Comparison of ENCODE assay signal across 8 cellular contexts in the genomic region with DNA sequence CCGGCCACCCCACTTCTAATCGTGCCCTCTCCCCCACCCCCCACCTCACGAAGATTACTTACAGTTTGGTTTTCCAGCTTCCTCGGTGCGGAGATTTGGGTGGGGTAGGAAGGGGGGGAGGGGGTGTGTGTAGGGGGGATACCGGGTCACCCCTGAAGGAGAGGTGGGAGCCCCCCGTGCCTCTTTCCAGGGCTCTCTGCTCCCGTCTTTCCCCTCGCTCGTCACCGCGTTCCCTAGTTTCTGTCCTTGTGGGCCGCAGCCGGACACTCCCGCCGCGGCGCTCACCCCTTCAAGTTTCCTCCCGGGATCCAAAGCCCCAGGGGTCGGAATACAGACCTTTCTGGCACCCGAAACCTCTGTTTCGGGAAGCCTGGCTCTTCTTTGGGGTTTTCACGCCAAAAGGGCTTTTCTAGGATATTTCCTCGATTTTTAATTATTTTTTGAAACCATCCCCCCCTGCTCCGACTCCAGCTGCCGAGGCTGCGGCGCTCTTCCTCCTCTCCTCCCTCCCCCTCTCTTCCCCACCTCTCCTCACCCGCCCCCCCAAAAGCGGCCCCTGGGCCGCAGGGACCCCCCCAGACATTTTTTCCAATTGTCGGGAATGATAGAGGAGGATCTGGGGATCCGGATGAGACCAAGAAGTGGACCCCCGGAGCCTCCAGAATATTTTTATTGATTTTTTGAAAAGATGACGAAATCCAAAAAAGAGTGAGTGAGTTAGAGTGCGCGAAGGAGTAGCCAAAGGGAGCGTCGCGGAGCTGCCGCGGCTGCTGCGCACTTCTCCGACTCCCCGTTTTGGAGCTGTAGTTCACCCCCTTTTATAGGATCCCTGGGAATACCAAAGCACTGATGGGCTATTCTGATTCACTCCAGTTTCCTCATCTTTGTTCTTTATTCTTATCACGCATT. TPM values are rescaled to one million over a fixed set of nuclear protein-coding genes. Genes with fewer than 3 reads are reported as not detected.
DNase-seq lines count a peak whose midpoint lies in the region; ATAC-seq and TF ChIP-seq lines count a peak whose summit lies in the region.

No MANE protein-coding gene starts in this region.

- no peak overlapping the region for H3K9ac ChIP-seq in SK-N-SH

- H3K9me3 ChIP-seq in SK-N-SH = no peaks in the 10 kb centered on the region
- no peaks in the 10 kb centered on the region for H3K9me3 ChIP-seq in thoracic aorta

- H3K4me1 ChIP-seq in SK-N-SH (ENCODE audit: control insufficient read depth in 1 of 2, insufficient read depth in 2 of 2, low read depth in 1 of 2, low read length in 1 of 2) (peaks cover 0 to 4% of the 10 kb centered on the region in 2 experiments; a peak in 2 of 4 replicates), thoracic aorta (ENCODE audit: control insufficient read depth in 1 of 2, low read depth in 2 of 2) (peaks cover 28 to 70% of the 10 kb centered on the region in 2 donors)

- no peak overlapping the region for H2AFZ ChIP-seq in SK-N-SH (ENCODE audit: low read depth)

- CTCF ChIA-PET in SK-N-SH (lab: Yijun Ruan, JAX) = interaction anchor here (0.7 to 6.5 kb wide), 14 partner anchors 7 to 976 kb away, joined by 3 to 193 read pairs (median 8); no protein-coding TSS in a partner anchor

- no peak for DNase-seq in SK-N-SH
- no peak for DNase-seq in kidney epithelial cell (ENCODE audit: low read depth)
- no peak for DNase-seq in thoracic aorta (ENCODE audit: low spot score)
- DNase-seq in globus pallidus (ENCODE audit: low spot score) = no peak
- no peak for DNase-seq in occipital lobe (lab: John Stamatoyannopoulos, UW)

- H3K4me3 ChIP-seq in SK-N-SH (ENCODE audit: low read depth in 2 of 2, low read length in 1 of 2) (no peak overlapping the region), kidney epithelial cell (ENCODE audit: low read depth, low read length) (peak overlapping the region; percentile 60), thoracic aorta (peak overlapping the region; percentile 81)

- WGBS in SK-N-SH (ENCODE audit: low lambda C conversion rate) = 4% methylated on average over 38 of the region's 46 CpGs

- H3K79me2 ChIP-seq in SK-N-SH (ENCODE audit: insufficient read depth) = no peaks in the 10 kb centered on the region

- H4K20me1 ChIP-seq in SK-N-SH (ENCODE audit: insufficient read depth) = no peaks in the 10 kb centered on the region

- H3K4me2 ChIP-seq in SK-N-SH = peak overlapping the region; percentile 50; the same call in 1 of the 2 replicates

- no peaks in the 10 kb centered on the region for H3K36me3 ChIP-seq in SK-N-SH (replicated peaks in 1 of 2; ENCODE audit: control insufficient read depth in 1 of 2, insufficient read depth in 2 of 2, low read length in 1 of 2)
- H3K36me3 ChIP-seq in kidney epithelial cell (ENCODE audit: control insufficient read depth, insufficient read depth, low read length) = no peaks in the 10 kb centered on the region
- peaks cover 19% of the 10 kb centered on the region for H3K36me3 ChIP-seq in thoracic aorta

- no peak overlapping the region for H3K27ac ChIP-seq in SK-N-SH (ENCODE audit: low read depth in 2 of 2, low read length in 1 of 2)
- H3K27ac ChIP-seq in angular gyrus (ENCODE audit: low read depth, low read length) = peak overlapping the region; percentile 83
- H3K27ac ChIP-seq in thoracic aorta = peak overlapping the region; percentile 88 to 92

- POLR2A ChIA-PET in SK-N-SH (lab: Yijun Ruan, JAX) = no interaction called here

- TF ChIP-seq RAD21 in SK-N-SH (IDR thresholded peaks at IDR 0.05; ENCODE audit: low read length) = no peak

- TF ChIP-seq CTCF in SK-N-SH (IDR thresholded peaks at IDR 0.05) = no peak
- TF ChIP-seq CTCF in kidney epithelial cell (IDR thresholded peaks at IDR 0.05; ENCODE audit: insufficient read depth, low read length, poor library complexity, severe bottlenecking) = no peak
- TF ChIP-seq CTCF in thoracic aorta (IDR thresholded peaks at IDR 0.05) = no peak

- ATAC-seq in SK-N-SH treated with all-trans-retinoic acid at 6 μM for 48 hours (no peak), thoracic aorta (ENCODE audit: insufficient number of reproducible peaks, low FRiP score, low read depth) (no peak), GM21528 (IDR thresholded peaks at IDR 0.05; ENCODE audit: low FRiP score, unreplicated experiment) (no peak)

- no peak for TF ChIP-seq EP300 in SK-N-SH (IDR thresholded peaks at IDR 0.05; ENCODE audit: borderline replicate concordance in 1 of 2, low read depth in 1 of 2, low read length in 1 of 2)

- H3K27me3 ChIP-seq in SK-N-SH (ENCODE audit: insufficient read depth) (peaks cover 96% of the 10 kb centered on the region), kidney epithelial cell (ENCODE audit: control insufficient read depth, insufficient read depth, low read length) (peaks cover 69% of the 10 kb centered on the region), thoracic aorta (replicated peaks; ENCODE audit: insufficient read depth) (no peaks in the 10 kb centered on the region)

- no peaks in the 10 kb centered on the region for H3K9me2 ChIP-seq in SK-N-SH

- H3F3A ChIP-seq in SK-N-SH (replicated peaks; ENCODE audit: insufficient read depth) = peaks cover 4% of the 10 kb centered on the region

TF ChIP-seq in SK-N-SH, 30 proteins besides CTCF, POLR2A, EP300 and RAD21:
- no peak for TF ChIP-seq TEAD4 (IDR thresholded peaks at IDR 0.05; ENCODE audit: borderline replicate concordance, insufficient read depth)
- peak; percentile 78; the same call in 1 of the 2 replicates for TF ChIP-seq EZH2phosphoT487 (IDR thresholded peaks at IDR 0.05; ENCODE audit: borderline replicate concordance, low read depth)
- TF ChIP-seq GABPA (IDR thresholded peaks at IDR 0.05; ENCODE audit: low read depth) = no peak
- TF ChIP-seq, protein P1, sequence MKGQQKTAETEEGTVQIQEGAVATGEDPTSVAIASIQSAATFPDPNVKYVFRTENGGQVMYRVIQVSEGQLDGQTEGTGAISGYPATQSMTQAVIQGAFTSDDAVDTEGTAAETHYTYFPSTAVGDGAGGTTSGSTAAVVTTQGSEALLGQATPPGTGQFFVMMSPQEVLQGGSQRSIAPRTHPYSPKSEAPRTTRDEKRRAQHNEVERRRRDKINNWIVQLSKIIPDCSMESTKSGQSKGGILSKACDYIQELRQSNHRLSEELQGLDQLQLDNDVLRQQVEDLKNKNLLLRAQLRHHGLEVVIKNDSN (IDR thresholded peaks at IDR 0.05; ENCODE audit: borderline replicate concordance, low read depth) = no peak
- TF ChIP-seq, protein P2, sequence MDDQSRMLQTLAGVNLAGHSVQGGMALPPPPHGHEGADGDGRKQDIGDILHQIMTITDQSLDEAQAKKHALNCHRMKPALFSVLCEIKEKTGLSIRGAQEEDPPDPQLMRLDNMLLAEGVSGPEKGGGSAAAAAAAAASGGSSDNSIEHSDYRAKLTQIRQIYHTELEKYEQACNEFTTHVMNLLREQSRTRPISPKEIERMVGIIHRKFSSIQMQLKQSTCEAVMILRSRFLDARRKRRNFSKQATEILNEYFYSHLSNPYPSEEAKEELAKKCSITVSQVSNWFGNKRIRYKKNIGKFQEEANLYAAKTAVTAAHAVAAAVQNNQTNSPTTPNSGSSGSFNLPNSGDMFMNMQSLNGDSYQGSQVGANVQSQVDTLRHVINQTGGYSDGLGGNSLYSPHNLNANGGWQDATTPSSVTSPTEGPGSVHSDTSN (IDR thresholded peaks at IDR 0.05) = no peak
- TF ChIP-seq NFIC (IDR thresholded peaks at IDR 0.05; ENCODE audit: borderline replicate concordance) = no peak

TF ChIP-seq in SK-N-SH treated with all-trans-retinoic acid at 6 μM for 48 hours, 23 proteins besides CTCF, POLR2A, EP300 and RAD21:
- TF ChIP-seq, protein P3, sequence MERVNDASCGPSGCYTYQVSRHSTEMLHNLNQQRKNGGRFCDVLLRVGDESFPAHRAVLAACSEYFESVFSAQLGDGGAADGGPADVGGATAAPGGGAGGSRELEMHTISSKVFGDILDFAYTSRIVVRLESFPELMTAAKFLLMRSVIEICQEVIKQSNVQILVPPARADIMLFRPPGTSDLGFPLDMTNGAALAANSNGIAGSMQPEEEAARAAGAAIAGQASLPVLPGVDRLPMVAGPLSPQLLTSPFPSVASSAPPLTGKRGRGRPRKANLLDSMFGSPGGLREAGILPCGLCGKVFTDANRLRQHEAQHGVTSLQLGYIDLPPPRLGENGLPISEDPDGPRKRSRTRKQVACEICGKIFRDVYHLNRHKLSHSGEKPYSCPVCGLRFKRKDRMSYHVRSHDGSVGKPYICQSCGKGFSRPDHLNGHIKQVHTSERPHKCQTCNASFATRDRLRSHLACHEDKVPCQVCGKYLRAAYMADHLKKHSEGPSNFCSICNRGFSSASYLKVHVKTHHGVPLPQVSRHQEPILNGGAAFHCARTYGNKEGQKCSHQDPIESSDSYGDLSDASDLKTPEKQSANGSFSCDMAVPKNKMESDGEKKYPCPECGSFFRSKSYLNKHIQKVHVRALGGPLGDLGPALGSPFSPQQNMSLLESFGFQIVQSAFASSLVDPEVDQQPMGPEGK (CRISPR knock-in tag; IDR thresholded peaks at IDR 0.05; ENCODE audit: borderline replicate concordance) = no peak
- no peak for TF ChIP-seq RARB (CRISPR knock-in tag; IDR thresholded peaks at IDR 0.05)
- TF ChIP-seq CSDC2 (CRISPR knock-in tag; IDR thresholded peaks at IDR 0.05) = no peak
- no peak for TF ChIP-seq PPARA (CRISPR knock-in tag; IDR thresholded peaks at IDR 0.05; ENCODE audit: borderline replicate concordance)
- TF ChIP-seq BACH2 (CRISPR knock-in tag; IDR thresholded peaks at IDR 0.05; ENCODE audit: borderline replicate concordance) = no peak
- TF ChIP-seq, protein P4, sequence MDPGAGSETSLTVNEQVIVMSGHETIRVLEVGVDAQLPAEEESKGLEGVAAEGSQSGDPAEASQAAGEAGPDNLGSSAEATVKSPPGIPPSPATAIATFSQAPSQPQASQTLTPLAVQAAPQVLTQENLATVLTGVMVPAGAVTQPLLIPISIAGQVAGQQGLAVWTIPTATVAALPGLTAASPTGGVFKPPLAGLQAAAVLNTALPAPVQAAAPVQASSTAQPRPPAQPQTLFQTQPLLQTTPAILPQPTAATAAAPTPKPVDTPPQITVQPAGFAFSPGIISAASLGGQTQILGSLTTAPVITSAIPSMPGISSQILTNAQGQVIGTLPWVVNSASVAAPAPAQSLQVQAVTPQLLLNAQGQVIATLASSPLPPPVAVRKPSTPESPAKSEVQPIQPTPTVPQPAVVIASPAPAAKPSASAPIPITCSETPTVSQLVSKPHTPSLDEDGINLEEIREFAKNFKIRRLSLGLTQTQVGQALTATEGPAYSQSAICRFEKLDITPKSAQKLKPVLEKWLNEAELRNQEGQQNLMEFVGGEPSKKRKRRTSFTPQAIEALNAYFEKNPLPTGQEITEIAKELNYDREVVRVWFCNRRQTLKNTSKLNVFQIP (CRISPR knock-in tag; IDR thresholded peaks at IDR 0.05; ENCODE audit: borderline replicate concordance, low read depth) = no peak

RNA-seq across cellular contexts. Expression of a gene that starts 1.7 kb away (rescaled TPM):
- not detected in 2 replicates for polyA plus RNA-seq in SK-N-SH (2012; rRNA removed)
- not detected in 2 replicates for polyA plus RNA-seq in SK-N-SH (2012; cell fraction: cytosol; rRNA removed)
- polyA plus RNA-seq in SK-N-SH (2012; cell fraction: nucleus; rRNA removed) = not detected in 2 replicates
- total RNA-seq in kidney epithelial cell = 88.3 and 91.0 TPM in 2 replicates
- total RNA-seq in thoracic aorta = 100 to 1,000 TPM; 108 to 153 TPM
- 300 TPM for total RNA-seq in occipital lobe

RNA-seq across cellular contexts. Expression of a gene that starts 45.8 kb away (rescaled TPM):
- polyA plus RNA-seq in SK-N-SH (2012; rRNA removed) = 8.3 and 11.2 TPM in 2 replicates
- 14.3 and 24.2 TPM in 2 replicates for polyA plus RNA-seq in SK-N-SH (2012; cell fraction: cytosol; rRNA removed)
- polyA plus RNA-seq in SK-N-SH (2012; cell fraction: nucleus; rRNA removed) = 3.4 and 6.3 TPM in 2 replicates
- total RNA-seq in kidney epithelial cell = 17.3 and 18.3 TPM in 2 replicates
- 1 to 10 TPM; 4.1 to 9.5 TPM for total RNA-seq in thoracic aorta
- total RNA-seq in occipital lobe = 4.7 TPM

Comparison
In these comparisons a context has a peak if more than half of its experiments do, and no peak if none do; other contexts are left out.
1. H3K27ac ChIP-seq: peak in angular gyrus (single experiment) and thoracic aorta (2 of 2); none in SK-N-SH (0 of 2).
2. H3K4me3 ChIP-seq: peak in kidney epithelial cell (single experiment) and thoracic aorta (single experiment); none in SK-N-SH (0 of 2).